Comparison of ENCODE assay signal across 1 cellular context in genomic region chr21:36104306-36105300, GRCh38.
TF ChIP-seq lines count a peak whose summit lies in the region.

No MANE protein-coding gene starts in this region.

TF ChIP-seq in GM23338, 12 proteins besides CTCF, POLR2A, EP300 and RAD21 (continued from another document):
- TF ChIP-seq ZNF462 (CRISPR knock-in tag; IDR thresholded peaks at IDR 0.05) (no peak), NANOG (IDR thresholded peaks at IDR 0.05; ENCODE audit: borderline replicate concordance) (no peak), POLR2AphosphoS5 (IDR thresholded peaks at IDR 0.05; ENCODE audit: low read depth) (peak; percentile 40)
